21 cellular contexts compared by ENCODE assay signal in the genomic region with DNA sequence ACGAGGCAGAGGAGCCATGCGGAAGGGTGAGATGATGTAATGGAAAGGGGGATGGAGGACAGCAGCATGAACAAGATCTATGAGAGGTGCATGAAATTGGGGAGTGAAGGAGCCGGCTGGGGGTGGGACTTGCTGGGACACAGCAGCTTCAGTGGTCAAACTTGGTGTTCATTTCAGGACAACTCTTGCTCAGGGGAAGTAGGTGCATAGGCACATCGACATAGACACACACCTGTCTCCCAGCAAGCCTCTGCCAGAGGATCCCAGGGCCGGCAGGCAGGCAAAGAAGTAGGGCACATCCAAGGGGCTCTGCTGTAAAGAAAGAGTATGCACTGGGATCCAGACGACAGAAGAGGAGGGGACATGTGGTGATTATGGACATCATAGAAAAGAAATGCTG.
"Had no signal": no experiment of that assay in that cellular context is flagged by ENCODE, and none has a peak within 500 bp of the region (broad histone marks: within the 10 kb centered on the region; RNA-seq: fewer than 3 reads in every experiment).

No MANE protein-coding gene starts in this region.

- H3K4me1 Mint-ChIP-seq: endodermal cell; naive B cell; naive thymus-derived CD8-positive, alpha-beta T cell had no signal

- H3K4me1 ChIP-seq: colonic mucosa, foreskin keratinocyte had no signal

- H3K4me3 Mint-ChIP-seq: dendritic cell treated with granulocyte-macrophage colony-stimulating factor and Interleukin-4, amounts not matched to agents 40 ng/mL and 50 ng/mL, for 4 days; effector memory CD8-positive, alpha-beta T cell; endodermal cell; naive thymus-derived CD8-positive, alpha-beta T cell had no signal

- H3K27ac Mint-ChIP-seq: dendritic cell treated with granulocyte-macrophage colony-stimulating factor and Interleukin-4, amounts not matched to agents 40 ng/mL and 50 ng/mL, for 4 days; effector memory CD8-positive, alpha-beta T cell; endodermal cell; naive thymus-derived CD8-positive, alpha-beta T cell had no signal

- ATAC-seq: effector memory CD8-positive, alpha-beta T cell; esophagus mucosa; foreskin keratinocyte; gastroesophageal sphincter; left cardiac atrium; left lung; lower lobe of right lung; naive thymus-derived CD8-positive, alpha-beta T cell had no signal

- H3K27me3 ChIP-seq: colonic mucosa, gastroesophageal sphincter, heart right ventricle, left lung had no signal

- H3K27ac ChIP-seq: colonic mucosa, epithelial cell of prostate, foreskin keratinocyte, gastroesophageal sphincter, left lung, lower lobe of right lung had no signal

- DNase-seq: colonic mucosa; cortex of kidney; effector CD8-positive, alpha-beta T cell; effector memory CD8-positive, alpha-beta T cell; endodermal cell; erythroblast; foreskin keratinocyte; heart right ventricle; hippocampal formation; left cardiac atrium; left lung; left ventricle myocardium superior; lower lobe of right lung; mesenchymal stem cell; midbrain; naive B cell; naive thymus-derived CD8-positive, alpha-beta T cell had no signal

- H3K36me3 Mint-ChIP-seq: naive B cell; naive thymus-derived CD8-positive, alpha-beta T cell had no signal

- H3K36me3 ChIP-seq: colonic mucosa, gastroesophageal sphincter, heart right ventricle, left lung, lower lobe of right lung had no signal

- H3K9me3 Mint-ChIP-seq: dendritic cell treated with granulocyte-macrophage colony-stimulating factor and Interleukin-4, amounts not matched to agents 40 ng/mL and 50 ng/mL, for 4 days; effector memory CD8-positive, alpha-beta T cell; naive thymus-derived CD8-positive, alpha-beta T cell had no signal

- H3K4me3 ChIP-seq: colonic mucosa, gastroesophageal sphincter, heart right ventricle, left lung, lower lobe of right lung had no signal

- H3K9me3 ChIP-seq: colonic mucosa, gastroesophageal sphincter, left lung, lower lobe of right lung had no signal
